Comparison of ENCODE assay signal across 28 cellular contexts in the genomic region with DNA sequence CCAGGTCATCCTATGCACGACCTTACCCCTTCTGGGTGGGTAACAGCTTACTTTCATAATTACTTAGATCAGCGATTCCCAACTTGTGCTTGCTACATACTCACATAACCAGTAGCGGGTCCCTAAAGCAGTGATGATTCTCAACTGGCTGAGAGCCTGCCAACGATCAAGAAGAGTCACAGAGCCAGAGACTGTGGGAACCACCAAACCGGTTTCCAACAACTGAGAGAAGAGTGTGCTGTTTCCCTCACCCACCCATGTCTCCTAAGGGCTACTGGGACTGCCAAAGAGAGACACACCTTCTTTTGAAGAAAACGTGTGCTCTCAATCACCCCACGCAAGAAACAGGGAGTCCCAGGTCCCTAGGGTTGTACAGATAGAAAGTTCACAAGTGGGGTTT. TPM values are rescaled to one million over a fixed set of nuclear protein-coding genes. Genes with fewer than 3 reads are reported as not detected.
A peak's percentile ranks its signal among the peaks of the same experiment; 100 is the strongest.
DNase-seq lines count a peak whose midpoint lies in the region; ATAC-seq and TF ChIP-seq lines count a peak whose summit lies in the region.
"Had no signal": no experiment of that assay in that cellular context is flagged by ENCODE, and none has a peak within 500 bp of the region (broad histone marks: within the 10 kb centered on the region; RNA-seq: fewer than 3 reads in every experiment).

No MANE protein-coding gene starts in this region.

- 73% methylated on average over 7 of the region's 7 CpGs for WGBS in urinary bladder

- no peak for ATAC-seq in activated T-cell treated with anti-CD3 and anti-CD28 coated beads, Interleukin-2, amount 50 U/mL, for 72 hours (replicated peaks in 1 of 2)
- ATAC-seq: GM23338; heart left ventricle; K562; left lobe of liver; natural killer cell treated with Interleukin-12 subunit alpha and Interleukin-12 subunit beta and Interleukin-15 and Interleukin-18, amount 100 ng/mL, for 72 hours; right cardiac atrium; Right ventricle myocardium inferior; stimulated activated naive CD8-positive, alpha-beta T cell treated with anti-CD3 and anti-CD28 coated beads, Interleukin-15, amount 100 ng/mL, for 72 hours had no signal

- peak overlapping the region; percentile 13 for H3K27ac Mint-ChIP-seq in activated T-cell treated with anti-CD3 and anti-CD28 coated beads, Interleukin-2, amount 50 U/mL, for 72 hours
- no peak overlapping the region for H3K27ac Mint-ChIP-seq in activated CD4-positive, alpha-beta memory T cell treated with anti-CD3 and anti-CD28 coated beads for 36 hours
- H3K27ac Mint-ChIP-seq: dendritic cell treated with granulocyte-macrophage colony-stimulating factor and Interleukin-4, amounts not matched to agents 40 ng/mL and 50 ng/mL, for 4 days; GM23338; HFFc6 had no signal

- TF ChIP-seq CTCF in epithelial cell of esophagus (IDR thresholded peaks at IDR 0.05; ENCODE audit: insufficient read depth, low read depth, low read length, missing control alignments), result no peak

- no peaks in the 10 kb centered on the region for H3K27me3 Mint-ChIP-seq in activated T-cell treated with anti-CD3 and anti-CD28 coated beads, Interleukin-2, amount 50 U/mL, for 72 hours (ENCODE audit: low read depth)
- H3K27me3 Mint-ChIP-seq in activated CD4-positive, alpha-beta memory T cell treated with anti-CD3 and anti-CD28 coated beads for 36 hours, result no peaks in the 10 kb centered on the region
- H3K27me3 Mint-ChIP-seq: dendritic cell treated with granulocyte-macrophage colony-stimulating factor and Interleukin-4, amounts not matched to agents 40 ng/mL and 50 ng/mL, for 4 days; natural killer cell treated with Interleukin-12 subunit alpha and Interleukin-12 subunit beta and Interleukin-15 and Interleukin-18, amount 100 ng/mL, for 72 hours; stimulated activated naive CD8-positive, alpha-beta T cell treated with anti-CD3 and anti-CD28 coated beads, Interleukin-15, amount 100 ng/mL, for 72 hours had no signal

- H3K4me1 ChIP-seq in urinary bladder (ENCODE audit: insufficient read depth), result no peaks in the 10 kb centered on the region
- H3K4me1 ChIP-seq: heart left ventricle, tibial nerve had no signal

- peak overlapping the region; percentile 23 for H3K27ac ChIP-seq in urinary bladder (ENCODE audit: low read depth)
- H3K27ac ChIP-seq: heart left ventricle, ovary, tibial nerve had no signal

- no peak overlapping the region for H3K4me3 ChIP-seq in epithelial cell of esophagus (ENCODE audit: low read length)
- no peak overlapping the region for H3K4me3 ChIP-seq in urinary bladder (ENCODE audit: low read depth, low read length)
- H3K4me3 ChIP-seq: GM23338, heart left ventricle, K562, ovary, tibial nerve had no signal

- no peak overlapping the region for H3K4me3 Mint-ChIP-seq in activated T-cell treated with anti-CD3 and anti-CD28 coated beads, Interleukin-2, amount 50 U/mL, for 72 hours
- H3K4me3 Mint-ChIP-seq in activated CD4-positive, alpha-beta memory T cell treated with anti-CD3 and anti-CD28 coated beads for 36 hours, result no peak overlapping the region
- H3K4me3 Mint-ChIP-seq: dendritic cell treated with granulocyte-macrophage colony-stimulating factor and Interleukin-4, amounts not matched to agents 40 ng/mL and 50 ng/mL, for 4 days; GM23338; HFFc6; natural killer cell treated with Interleukin-12 subunit alpha and Interleukin-12 subunit beta and Interleukin-15 and Interleukin-18, amount 100 ng/mL, for 72 hours; stimulated activated naive CD8-positive, alpha-beta T cell treated with anti-CD3 and anti-CD28 coated beads, Interleukin-15, amount 100 ng/mL, for 72 hours had no signal

- H3K4me1 Mint-ChIP-seq in activated T-cell treated with anti-CD3 and anti-CD28 coated beads, Interleukin-2, amount 50 U/mL, for 72 hours (ENCODE audit: low read depth), result peaks cover 7% of the 10 kb centered on the region
- peaks cover 11% of the 10 kb centered on the region for H3K4me1 Mint-ChIP-seq in activated CD4-positive, alpha-beta memory T cell treated with anti-CD3 and anti-CD28 coated beads for 36 hours (ENCODE audit: low read depth)
- H3K4me1 Mint-ChIP-seq: GM23338 had no signal

- peaks cover 3% of the 10 kb centered on the region for H3K36me3 ChIP-seq in urinary bladder (ENCODE audit: insufficient read depth)
- H3K36me3 ChIP-seq: ovary had no signal

- H3K9me3 Mint-ChIP-seq in activated T-cell treated with anti-CD3 and anti-CD28 coated beads, Interleukin-2, amount 50 U/mL, for 72 hours, result no peaks in the 10 kb centered on the region
- H3K9me3 Mint-ChIP-seq in activated CD4-positive, alpha-beta memory T cell treated with anti-CD3 and anti-CD28 coated beads for 36 hours, result no peaks in the 10 kb centered on the region
- H3K9me3 Mint-ChIP-seq: dendritic cell treated with granulocyte-macrophage colony-stimulating factor and Interleukin-4, amounts not matched to agents 40 ng/mL and 50 ng/mL, for 4 days; GM23338; HFFc6; natural killer cell treated with Interleukin-12 subunit alpha and Interleukin-12 subunit beta and Interleukin-15 and Interleukin-18, amount 100 ng/mL, for 72 hours; stimulated activated naive CD8-positive, alpha-beta T cell treated with anti-CD3 and anti-CD28 coated beads, Interleukin-15, amount 100 ng/mL, for 72 hours had no signal

- intact Hi-C loops in activated CD4-positive, alpha-beta memory T cell treated with anti-CD3 and anti-CD28 coated beads for 36 hours (cut with micrococcal nuclease), result no loop called here

- peaks cover 7 to 8% of the 10 kb centered on the region in 2 donors for H3K36me3 Mint-ChIP-seq in activated T-cell treated with anti-CD3 and anti-CD28 coated beads, Interleukin-2, amount 50 U/mL, for 72 hours (ENCODE audit: insufficient read depth in 2 of 2)
- peaks cover 6% of the 10 kb centered on the region for H3K36me3 Mint-ChIP-seq in activated CD4-positive, alpha-beta memory T cell treated with anti-CD3 and anti-CD28 coated beads for 36 hours

- no peak for DNase-seq in activated T-cell treated with anti-CD3 and anti-CD28 coated beads, Interleukin-2, amount 50 U/mL, for 72 hours
- no peak for DNase-seq in activated T-cell treated with anti-CD3 and anti-CD28 coated beads, Interleukin-2, amount 50 U/mL, for 1 hour
- DNase-seq in epithelial cell of esophagus (ENCODE audit: low read depth), result peak; percentile 85
- DNase-seq in myocyte (ENCODE audit: low read depth), result peak; percentile 6
- no peak for DNase-seq in cerebellar nuclear complex (lab: John Stamatoyannopoulos, UW)
- no peak for DNase-seq in activated CD4-positive, alpha-beta memory T cell treated with anti-CD3 and anti-CD28 coated beads for 36 hours
- DNase-seq in NCI-H526 treated with DMSO at 0.1 percent for 48 hours (lab: John Stamatoyannopoulos, UW), result no peak
- DNase-seq: activated naive CD4-positive, alpha-beta T cell treated with anti-CD3 and anti-CD28 coated beads, Interleukin-2, amount 50 U/mL, for 16 hours; DMS53; heart left ventricle; HFFc6; mesendoderm; MM.1S; NCI-H1417; NCI-H2081; NCI-H345; ovary; right cardiac atrium; stimulated activated CD4-positive, alpha-beta T cell treated with anti-CD3 and anti-CD28 coated beads, Interleukin-12 subunit alpha, Interleukin-12 subunit beta, amount 100 ng/mL, for 4 hours; stimulated activated naive CD8-positive, alpha-beta T cell treated with anti-CD3 and anti-CD28 coated beads, Interleukin-15, amount 100 ng/mL, for 72 hours had no signal

- POLR2A ChIA-PET in activated CD4-positive, alpha-beta memory T cell treated with anti-CD3 and anti-CD28 coated beads for 36 hours (lab: Charles Lee), result no interaction called here

- CTCF ChIA-PET in activated CD4-positive, alpha-beta memory T cell treated with anti-CD3 and anti-CD28 coated beads for 36 hours (lab: Charles Lee), result interaction anchor here (0.6 to 1.4 kb wide), 4 partner anchors 9 to 255 kb away, joined by 3 to 7 read pairs (median 5); partner anchors contain the start of gene XXYLT1

RNA-seq across cellular contexts. Expression of gene XXYLT1, which starts 12.0 kb away (rescaled TPM):
- 1 to 10 TPM; 6.2 to 6.6 TPM for total RNA-seq in activated T-cell treated with anti-CD3 and anti-CD28 coated beads, Interleukin-2, amount 50 U/mL, for 72 hours
- total RNA-seq in myocyte, result 14.5 and 20.1 TPM in 2 replicates
- polyA plus RNA-seq in myocyte (2012), result 21.7 TPM
- 18.5 TPM for total RNA-seq in urinary bladder
- 12.4 TPM for polyA plus RNA-seq in urinary bladder
- total RNA-seq in activated CD4-positive, alpha-beta memory T cell treated with anti-CD3 and anti-CD28 coated beads for 36 hours, result 1 to 10 TPM; 3.3 to 4.4 TPM

Comparison
In these comparisons a context has a peak if more than half of its experiments do, and no peak if none do; other contexts are left out.
1. DNase-seq: peak in epithelial cell of esophagus (single experiment) and myocyte (single experiment); none in activated T-cell treated with anti-CD3 and anti-CD28 coated beads, Interleukin-2, amount 50 U/mL, for 72 hours (0 of 2), activated T-cell treated with anti-CD3 and anti-CD28 coated beads, Interleukin-2, amount 50 U/mL, for 1 hour (single experiment), cerebellar nuclear complex (0 of 2), activated CD4-positive, alpha-beta memory T cell treated with anti-CD3 and anti-CD28 coated beads for 36 hours (single experiment) and NCI-H526 treated with DMSO at 0.1 percent for 48 hours (single experiment).